ENCODE assay signal across 9 cellular contexts in genomic region chr10:87547734-87548311, GRCh38. TPM values are rescaled to one million over a fixed set of nuclear protein-coding genes. Genes with fewer than 3 reads are reported as not detected.
DNase-seq lines count a peak whose midpoint lies in the region; ATAC-seq and TF ChIP-seq lines count a peak whose summit lies in the region.
"Had no signal": no experiment of that assay in that cellular context is flagged by ENCODE, and none has a peak within 500 bp of the region (broad histone marks: within the 10 kb centered on the region; RNA-seq: fewer than 3 reads in every experiment).

No MANE protein-coding gene starts in this region.

- intact Hi-C loops in Calu3 (cut with micrococcal nuclease; ENCODE audit: unreplicated experiment), result no loop called here

- H3K36me3 Mint-ChIP-seq in Calu3 (ENCODE audit: insufficient read depth, unreplicated experiment), result no peaks in the 10 kb centered on the region

- no TSS peak for BruUV-seq in Calu3 (replicated peaks; lab: Mats Ljungman, UMichigan)

- no peak overlapping the region for H3K4me3 Mint-ChIP-seq in Calu3 (ENCODE audit: low read depth, unreplicated experiment)

- H3K4me3 ChIP-seq in choroid plexus epithelial cell (ENCODE audit: low read depth, low read length), result no peak overlapping the region

- TF ChIP-seq CTCF in choroid plexus epithelial cell (conservative IDR thresholded peaks at IDR 0.05; ENCODE audit: low read depth, low read length) (no peak), Calu3 (IDR thresholded peaks at IDR 0.05; ENCODE audit: unreplicated experiment) (no peak)

- CTCF ChIA-PET in Calu3 (lab: Charles Lee), result no interaction called here

- DNase-seq in Daoy (ENCODE audit: low read depth) (peak; percentile 1), MV-4-11 (lab: John Stamatoyannopoulos, UW) (peak; percentile 26), choroid plexus epithelial cell (ENCODE audit: low read depth) (peak; percentile 86), myocyte (ENCODE audit: low read depth) (peak; percentile 16), SHP77 (lab: John Stamatoyannopoulos, UW) (no peak), Calu3 (no peak)
- no peak for DNase-seq in stimulated activated naive CD8-positive, alpha-beta T cell treated with anti-CD3 and anti-CD28 coated beads, Interleukin-15, Interleukin-2, amounts not matched to agents 100 U/mL and 50 U/mL, for 24 hours
- DNase-seq: NCI-H2081 treated with DMSO at 0.1 percent for 48 hours had no signal

- no peaks in the 10 kb centered on the region for H3K4me1 Mint-ChIP-seq in Calu3 (ENCODE audit: low read depth, unreplicated experiment)

- no peak overlapping the region for H3K27ac Mint-ChIP-seq in Calu3 (ENCODE audit: unreplicated experiment)

- no peaks in the 10 kb centered on the region for H3K27me3 Mint-ChIP-seq in Calu3 (ENCODE audit: unreplicated experiment)

- peaks cover 3% of the 10 kb centered on the region for H3K9me3 Mint-ChIP-seq in Calu3 (ENCODE audit: low read depth, unreplicated experiment)

- no peak for ATAC-seq in HG02642 (IDR thresholded peaks at IDR 0.05; ENCODE audit: poor library complexity, unreplicated experiment)
- ATAC-seq in stimulated activated naive CD8-positive, alpha-beta T cell treated with anti-CD3 and anti-CD28 coated beads, Interleukin-15, Interleukin-2, amounts not matched to agents 100 U/mL and 50 U/mL, for 24 hours, result no peak

RNA-seq across cellular contexts. Expression of gene MINPP1, which starts 43.1 kb away (rescaled TPM):
- 34.6 and 42.7 TPM in 2 replicates for total RNA-seq in Daoy (2014; rRNA removed; shearing (Covaris generic))
- 23.9 and 24.9 TPM in 2 replicates for total RNA-seq in myocyte
- 14.5 TPM for polyA plus RNA-seq in myocyte (2012)
- total RNA-seq in Calu3 (2022), result 12.6 and 13.9 TPM in 2 replicates

Comparison
In these comparisons a context has a peak if more than half of its experiments do, and no peak if none do; other contexts are left out.
1. DNase-seq: peak in Daoy (single experiment), MV-4-11 (single experiment), choroid plexus epithelial cell (single experiment) and myocyte (single experiment); none in SHP77 (0 of 2), Calu3 (single experiment) and stimulated activated naive CD8-positive, alpha-beta T cell treated with anti-CD3 and anti-CD28 coated beads, Interleukin-15, Interleukin-2, amounts not matched to agents 100 U/mL and 50 U/mL, for 24 hours (single experiment).